In the genomic region with DNA sequence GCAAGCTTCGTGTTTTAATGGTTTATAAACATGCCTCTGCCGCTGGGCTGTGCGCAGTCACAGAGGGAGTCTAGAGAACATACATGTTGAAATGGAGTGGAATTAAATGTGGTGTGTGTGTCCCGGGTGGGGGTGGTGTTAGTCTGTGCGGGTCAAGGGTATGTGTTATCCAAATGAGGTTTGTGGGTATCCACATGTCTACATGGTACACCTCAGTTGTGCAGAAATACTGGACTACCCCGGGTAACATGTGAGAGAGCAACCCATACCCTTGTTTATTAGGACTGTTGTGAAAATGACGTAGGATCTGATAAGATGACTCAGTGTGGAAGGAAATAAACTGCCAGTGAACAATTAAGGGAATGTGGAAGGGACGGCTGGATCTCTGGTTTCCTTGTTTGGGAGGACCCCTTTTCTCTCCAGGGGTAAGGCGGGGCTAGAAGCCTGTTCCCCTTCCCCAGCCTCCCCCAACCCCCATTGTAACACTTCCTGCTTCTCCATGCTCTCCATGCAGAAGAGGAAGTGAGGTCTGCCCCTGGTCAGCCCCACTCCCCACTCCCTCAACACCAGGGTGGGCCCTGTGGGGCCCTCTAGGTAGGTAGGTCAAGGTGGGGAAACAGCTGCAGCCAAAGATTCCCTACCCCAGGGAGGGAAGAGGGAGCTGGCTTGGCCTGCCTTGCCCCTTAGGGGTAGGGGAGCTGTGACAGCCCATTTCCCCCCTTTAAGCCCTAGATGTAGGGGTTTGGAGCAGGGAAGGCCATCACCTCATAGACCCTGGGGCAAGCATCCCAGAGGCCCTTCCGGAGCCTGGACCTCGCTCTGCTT, we compare ENCODE assay signal across 9 cellular contexts. TPM values are rescaled to one million over a fixed set of nuclear protein-coding genes. Genes with fewer than 3 reads are reported as not detected.
DNase-seq lines count a peak whose midpoint lies in the region; ATAC-seq, FAIRE-seq and TF ChIP-seq lines count a peak whose summit lies in the region.
"Had no signal": no experiment of that assay in that cellular context is flagged by ENCODE, and none has a peak within 500 bp of the region (broad histone marks: within the 10 kb centered on the region; RNA-seq: fewer than 3 reads in every experiment).

No MANE protein-coding gene starts in this region.

- H3K4me2 ChIP-seq in OCI-LY3 (ENCODE audit: low read length) (no peak overlapping the region), neuronal stem cell (ENCODE audit: insufficient read depth, low read length, poor library complexity, severe bottlenecking) (no peak overlapping the region)

- no peak overlapping the region for H2BK15ac ChIP-seq in neuronal stem cell (ENCODE audit: low read length)

- POLR2A ChIA-PET in CD8-positive, alpha-beta memory T cell (lab: Charles Lee), result no interaction called here
- POLR2A ChIA-PET in activated CD4-positive, alpha-beta memory T cell treated with anti-CD3 and anti-CD28 coated beads, Interleukin-2, amount 10 ng/mL, durations not matched to agents 7 days and 5 days (lab: Charles Lee), result no interaction called here

- H3K4ac ChIP-seq in neuronal stem cell (ENCODE audit: low read length), result no peak overlapping the region

- H2AFZ ChIP-seq in OCI-LY3 (ENCODE audit: low read depth, low read length) (peak overlapping the region; percentile 2; the same call in 1 of the 2 replicates), neuronal stem cell (ENCODE audit: low read length) (no peak overlapping the region)

- TF ChIP-seq CTCF in OCI-LY3 (IDR thresholded peaks at IDR 0.05; ENCODE audit: low read depth, low read length), result no peak

- CTCF ChIA-PET in CD8-positive, alpha-beta memory T cell (lab: Charles Lee), result interaction anchor here (1.9 kb wide), 1 partner anchor 14 kb away, joined by 5 read pairs; no protein-coding TSS in a partner anchor
- CTCF ChIA-PET in activated CD4-positive, alpha-beta memory T cell treated with anti-CD3 and anti-CD28 coated beads, Interleukin-2, amount 10 ng/mL, durations not matched to agents 7 days and 5 days (lab: Charles Lee), result no interaction called here

- peak overlapping the region; percentile 3 for H3K18ac ChIP-seq in neuronal stem cell (ENCODE audit: low read length)

- H2BK12ac ChIP-seq in neuronal stem cell (ENCODE audit: low read length), result no peak overlapping the region

- no peaks in the 10 kb centered on the region for H3K36me3 Mint-ChIP-seq in CD8-positive, alpha-beta memory T cell
- H3K36me3 Mint-ChIP-seq in activated CD4-positive, alpha-beta memory T cell treated with anti-CD3 and anti-CD28 coated beads, Interleukin-2, amount 10 ng/mL, durations not matched to agents 7 days and 5 days (ENCODE audit: low read depth), result no peaks in the 10 kb centered on the region

- H4K91ac ChIP-seq in neuronal stem cell (ENCODE audit: low read depth, low read length, poor library complexity), result no peak overlapping the region

- H3K4me1 ChIP-seq in CD8-positive, alpha-beta memory T cell (ENCODE audit: insufficient read depth, low read length), result no peaks in the 10 kb centered on the region
- H3K4me1 ChIP-seq in OCI-LY3 (ENCODE audit: low read length), result peaks cover 7% of the 10 kb centered on the region; the same call in 1 of the 2 replicates
- peaks cover 0 to 7% of the 10 kb centered on the region in 2 donors for H3K4me1 ChIP-seq in neuronal stem cell (ENCODE audit: control insufficient read depth in 2 of 2, insufficient read depth in 1 of 2, low read depth in 1 of 2, low read length in 2 of 2)

- H3K14ac ChIP-seq in neuronal stem cell (ENCODE audit: low read length), result no peak overlapping the region

- H3K9me3 ChIP-seq in CD8-positive, alpha-beta memory T cell (ENCODE audit: low read length), result no peaks in the 10 kb centered on the region
- H3K9me3 ChIP-seq in OCI-LY3 (ENCODE audit: insufficient read depth, low read length) (no peaks in the 10 kb centered on the region), neuronal stem cell (replicated peaks in 1 of 2; ENCODE audit: control insufficient read depth in 2 of 2, insufficient read depth in 1 of 2, low read depth in 1 of 2, low read length in 2 of 2) (no peaks in the 10 kb centered on the region)

- H3K4me3 ChIP-seq in CD8-positive, alpha-beta memory T cell (ENCODE audit: low read length), result no peak overlapping the region
- H3K4me3 ChIP-seq in OCI-LY3 (ENCODE audit: low read length), result no peak overlapping the region
- H3K4me3 ChIP-seq in neuronal stem cell (ENCODE audit: low read length in 2 of 2), result no peak overlapping the region

- peaks cover 0 to 3% of the 10 kb centered on the region in 2 donors for H3K27me3 Mint-ChIP-seq in CD8-positive, alpha-beta memory T cell
- H3K27me3 Mint-ChIP-seq in activated CD4-positive, alpha-beta memory T cell treated with anti-CD3 and anti-CD28 coated beads, Interleukin-2, amount 10 ng/mL, durations not matched to agents 7 days and 5 days, result no peaks in the 10 kb centered on the region

- no peak overlapping the region for H3K27ac Mint-ChIP-seq in CD8-positive, alpha-beta memory T cell
- no peak overlapping the region for H3K27ac Mint-ChIP-seq in activated CD4-positive, alpha-beta memory T cell treated with anti-CD3 and anti-CD28 coated beads, Interleukin-2, amount 10 ng/mL, durations not matched to agents 7 days and 5 days

- no peaks in the 10 kb centered on the region for H4K20me1 ChIP-seq in OCI-LY3 (ENCODE audit: insufficient read depth, low read length)

- H3K4me3 Mint-ChIP-seq in CD8-positive, alpha-beta memory T cell, result no peak overlapping the region
- H3K4me3 Mint-ChIP-seq in activated CD4-positive, alpha-beta memory T cell treated with anti-CD3 and anti-CD28 coated beads, Interleukin-2, amount 10 ng/mL, durations not matched to agents 7 days and 5 days, result no peak overlapping the region

- H3K36me3 ChIP-seq in CD8-positive, alpha-beta memory T cell (ENCODE audit: insufficient read depth, low read length), result no peaks in the 10 kb centered on the region
- H3K36me3 ChIP-seq in OCI-LY3 (replicated peaks; ENCODE audit: low read depth, low read length) (no peaks in the 10 kb centered on the region), neuronal stem cell (replicated peaks in 1 of 2; ENCODE audit: control insufficient read depth in 2 of 2, insufficient read depth in 2 of 2, low read length in 2 of 2) (no peaks in the 10 kb centered on the region)

- FAIRE-seq in RCC 7860 (lab: Jason Lieb, UNC), result no peak

- no peaks in the 10 kb centered on the region for H3K9me3 Mint-ChIP-seq in CD8-positive, alpha-beta memory T cell
- H3K9me3 Mint-ChIP-seq in activated CD4-positive, alpha-beta memory T cell treated with anti-CD3 and anti-CD28 coated beads, Interleukin-2, amount 10 ng/mL, durations not matched to agents 7 days and 5 days, result no peaks in the 10 kb centered on the region

- peak overlapping the region; percentile 73 for H2AK5ac ChIP-seq in neuronal stem cell (ENCODE audit: low read depth, low read length)

- no peak overlapping the region for H2BK120ac ChIP-seq in neuronal stem cell (ENCODE audit: low read depth, low read length)

- no peaks in the 10 kb centered on the region for H3K4me1 Mint-ChIP-seq in CD8-positive, alpha-beta memory T cell
- no peaks in the 10 kb centered on the region for H3K4me1 Mint-ChIP-seq in activated CD4-positive, alpha-beta memory T cell treated with anti-CD3 and anti-CD28 coated beads, Interleukin-2, amount 10 ng/mL, durations not matched to agents 7 days and 5 days

- ATAC-seq in GM18517 (IDR thresholded peaks at IDR 0.05; ENCODE audit: unreplicated experiment), result no peak

- no peaks in the 10 kb centered on the region for H3K79me2 ChIP-seq in OCI-LY3 (ENCODE audit: low read length)

- no peak overlapping the region for H4K8ac ChIP-seq in neuronal stem cell (ENCODE audit: low read depth, low read length)

- H3K27ac ChIP-seq in CD8-positive, alpha-beta memory T cell (ENCODE audit: low read depth, low read length), result peak overlapping the region; percentile 64
- H3K27ac ChIP-seq in OCI-LY3 (ENCODE audit: low read length) (no peak overlapping the region), neuronal stem cell (replicated peaks; ENCODE audit: low read length) (no peak overlapping the region)

- no peak overlapping the region for H3K9ac ChIP-seq in OCI-LY3 (ENCODE audit: low read length)
- H3K9ac ChIP-seq in neuronal stem cell (ENCODE audit: low read depth, low read length, poor library complexity), result no peak overlapping the region

- H2BK5ac ChIP-seq in neuronal stem cell (ENCODE audit: low read length), result no peak overlapping the region

- no peaks in the 10 kb centered on the region for H3K79me1 ChIP-seq in neuronal stem cell (ENCODE audit: low read depth, low read length)

- H3K27me3 ChIP-seq in CD8-positive, alpha-beta memory T cell (ENCODE audit: insufficient read depth, low read length, poor library complexity, severe bottlenecking), result no peaks in the 10 kb centered on the region
- no peaks in the 10 kb centered on the region for H3K27me3 ChIP-seq in OCI-LY3 (ENCODE audit: low read depth, low read length)
- H3K27me3 ChIP-seq in neuronal stem cell (ENCODE audit: control insufficient read depth in 3 of 3, insufficient read depth in 3 of 3, low read depth in 1 of 3, low read length in 3 of 3), result peaks cover 0 to 36% (median 0%) of the 10 kb centered on the region in 3 experiments

- peak in 1 of 5 donors; percentile 16 for DNase-seq in CD8-positive, alpha-beta memory T cell
- DNase-seq in dermis blood vessel endothelial cell (peak; percentile 76), neuronal stem cell (ENCODE audit: low spot score) (no peak), RCC 7860 (ENCODE audit: low spot score) (no peak), DMS53 treated with DMSO at 0.1 percent for 48 hours (lab: John Stamatoyannopoulos, UW; ENCODE audit: unreplicated experiment) (no peak)
- DNase-seq in activated CD4-positive, alpha-beta memory T cell treated with anti-CD3 and anti-CD28 coated beads, Interleukin-2, amount 10 ng/mL, durations not matched to agents 7 days and 5 days, result no peak

- H3K23ac ChIP-seq in neuronal stem cell (ENCODE audit: low read depth, low read length, poor library complexity), result no peak overlapping the region

- no CpG with 5 or more reads among the region's 11 CpGs for WGBS in neuronal stem cell (ENCODE audit: extremely low coverage in 2 of 2, insufficient read length in 2 of 2, insufficient replicate concordance in 1 of 2), 2 donors

RNA-seq across cellular contexts. Expression of a gene that starts 0.7 kb away (rescaled TPM):
- not detected for total RNA-seq in CD8-positive, alpha-beta memory T cell
- polyA plus RNA-seq in CD8-positive, alpha-beta memory T cell, result not detected
- total RNA-seq in dermis blood vessel endothelial cell, result not detected in 2 replicates
- not detected for polyA plus RNA-seq in neuronal stem cell (2013, experiment 1 of 2)
- polyA plus RNA-seq in neuronal stem cell (2013, experiment 2 of 2), result 0.03 TPM
- total RNA-seq in activated CD4-positive, alpha-beta memory T cell treated with anti-CD3 and anti-CD28 coated beads, Interleukin-2, amount 10 ng/mL, durations not matched to agents 7 days and 5 days, result not detected
- total RNA-seq: mononuclear cell had no signal

RNA-seq across cellular contexts. Expression of a gene that starts 22.2 kb away (rescaled TPM):
- total RNA-seq in CD8-positive, alpha-beta memory T cell, result 1 to 10 TPM; 7.2 to 7.5 TPM
- polyA plus RNA-seq in CD8-positive, alpha-beta memory T cell, result 23.1 TPM
- 25.1 and 54.1 TPM in 2 replicates for total RNA-seq in dermis blood vessel endothelial cell
- 29.3 TPM for polyA plus RNA-seq in neuronal stem cell (2013, experiment 1 of 2)
- 29.7 TPM for polyA plus RNA-seq in neuronal stem cell (2013, experiment 2 of 2)
- total RNA-seq in activated CD4-positive, alpha-beta memory T cell treated with anti-CD3 and anti-CD28 coated beads, Interleukin-2, amount 10 ng/mL, durations not matched to agents 7 days and 5 days, result under 1 TPM; 0.23 to 0.95 TPM

RNA-seq across cellular contexts. Expression of a gene that starts 51.0 kb away (rescaled TPM):
- total RNA-seq in CD8-positive, alpha-beta memory T cell, result not detected
- polyA plus RNA-seq in CD8-positive, alpha-beta memory T cell, result not detected
- under 0.01 TPM in 1 of 2 replicates, not detected in the other for total RNA-seq in dermis blood vessel endothelial cell
- 0.67 TPM for polyA plus RNA-seq in neuronal stem cell (2013, experiment 1 of 2)
- 0.72 TPM for polyA plus RNA-seq in neuronal stem cell (2013, experiment 2 of 2)
- total RNA-seq in activated CD4-positive, alpha-beta memory T cell treated with anti-CD3 and anti-CD28 coated beads, Interleukin-2, amount 10 ng/mL, durations not matched to agents 7 days and 5 days, result not detected
- total RNA-seq: mononuclear cell had no signal

Comparison
In these comparisons a context has a peak if more than half of its experiments do, and no peak if none do; other contexts are left out.
1. RNA of a gene that starts 22.2 kb away (total RNA-seq): 25.1 to 54.1 TPM in dermis blood vessel endothelial cell and 7.2 to 7.5 TPM in CD8-positive, alpha-beta memory T cell; 0.23 to 0.95 TPM in activated CD4-positive, alpha-beta memory T cell treated with anti-CD3 and anti-CD28 coated beads, Interleukin-2, amount 10 ng/mL, durations not matched to agents 7 days and 5 days; every median in the first group is over 4 times any median in the second.